17 cellular contexts compared by ENCODE assay signal in genomic region chr2:2744958-2745715, GRCh38.
A peak's percentile ranks its signal among the peaks of the same experiment; 100 is the strongest.
DNase-seq lines count a peak whose midpoint lies in the region; ATAC-seq and TF ChIP-seq lines count a peak whose summit lies in the region.
"Had no signal": no experiment of that assay in that cellular context is flagged by ENCODE, and none has a peak within 500 bp of the region (broad histone marks: within the 10 kb centered on the region; RNA-seq: fewer than 3 reads in every experiment).

No MANE protein-coding gene starts in this region.

- no peak overlapping the region for H3K4ac ChIP-seq in neuronal stem cell (ENCODE audit: low read length)

- H3K36me3 ChIP-seq in WERI-Rb-1 (no peaks in the 10 kb centered on the region), neuronal stem cell (replicated peaks in 1 of 2; ENCODE audit: control insufficient read depth in 2 of 2, insufficient read depth in 2 of 2, low read length in 2 of 2) (no peaks in the 10 kb centered on the region)

- no CpG with 5 or more reads among the region's 13 CpGs for WGBS in neuronal stem cell (ENCODE audit: extremely low coverage in 2 of 2, insufficient read length in 2 of 2, insufficient replicate concordance in 1 of 2), 2 donors

- H3K18ac ChIP-seq in neuronal stem cell (ENCODE audit: low read length): no peak overlapping the region

- H3K9me3 ChIP-seq in WERI-Rb-1 (ENCODE audit: severe bottlenecking) (no peaks in the 10 kb centered on the region), neuronal stem cell (replicated peaks in 1 of 2; ENCODE audit: control insufficient read depth in 2 of 2, insufficient read depth in 1 of 2, low read depth in 1 of 2, low read length in 2 of 2) (peaks cover 0 to under 1% of the 10 kb centered on the region in 2 donors)

- H2BK120ac ChIP-seq in neuronal stem cell (ENCODE audit: low read depth, low read length): no peak overlapping the region

- no peak overlapping the region for H3K4me2 ChIP-seq in neuronal stem cell (ENCODE audit: insufficient read depth, low read length, poor library complexity, severe bottlenecking)

- DNase-seq in NCI-H82 (lab: John Stamatoyannopoulos, UW) (peak; percentile 20), NCI-H82 treated with DMSO at 0.1 percent for 48 hours (lab: John Stamatoyannopoulos, UW; ENCODE audit: unreplicated experiment) (no peak), WERI-Rb-1 (peak; percentile 42), neuronal stem cell (ENCODE audit: low spot score) (no peak)
- DNase-seq: 8988T; C1 segment of cervical spinal cord; Calu3; CD4-positive, alpha-beta memory T cell; COR-L47; DMS53; DMS79 treated with DMSO at 0.1 percent for 48 hours; GOT3; H7; HCEC 1CT had no signal

- H3K4me3 ChIP-seq in WERI-Rb-1 (ENCODE audit: low read depth, low read length) (no peak overlapping the region), neuronal stem cell (ENCODE audit: low read length in 2 of 2) (no peak overlapping the region)

- H4K8ac ChIP-seq in neuronal stem cell (ENCODE audit: low read depth, low read length): no peak overlapping the region

- H3K27me3 ChIP-seq in WERI-Rb-1 (ENCODE audit: insufficient read depth, low read depth, severe bottlenecking): no peaks in the 10 kb centered on the region
- H3K27me3 ChIP-seq in neuronal stem cell (ENCODE audit: control insufficient read depth in 3 of 3, insufficient read depth in 3 of 3, low read depth in 1 of 3, low read length in 3 of 3): peaks cover 0 to 3% (median 0%) of the 10 kb centered on the region in 3 experiments

- H2AK5ac ChIP-seq in neuronal stem cell (ENCODE audit: low read depth, low read length): peak overlapping the region; percentile 37

- H3K4me1 ChIP-seq in neuronal stem cell (ENCODE audit: control insufficient read depth in 2 of 2, insufficient read depth in 1 of 2, low read depth in 1 of 2, low read length in 2 of 2): peaks cover 0 to 11% of the 10 kb centered on the region in 2 donors

- H2BK15ac ChIP-seq in neuronal stem cell (ENCODE audit: low read length): no peak overlapping the region

- TF ChIP-seq CTCF in WERI-Rb-1 (IDR thresholded peaks at IDR 0.05; ENCODE audit: low read depth, low read length): no peak

- H4K91ac ChIP-seq in neuronal stem cell (ENCODE audit: low read depth, low read length, poor library complexity): no peak overlapping the region

- no peak overlapping the region for H3K14ac ChIP-seq in neuronal stem cell (ENCODE audit: low read length)

- H2AFZ ChIP-seq in neuronal stem cell (ENCODE audit: low read length): no peak overlapping the region

- no peak overlapping the region for H3K9ac ChIP-seq in neuronal stem cell (ENCODE audit: low read depth, low read length, poor library complexity)

- H3K23ac ChIP-seq in neuronal stem cell (ENCODE audit: low read depth, low read length, poor library complexity): no peak overlapping the region

- no peak for ATAC-seq in GM21528 (IDR thresholded peaks at IDR 0.05; ENCODE audit: low FRiP score, unreplicated experiment)
- ATAC-seq in GM18868 (IDR thresholded peaks at IDR 0.05; ENCODE audit: unreplicated experiment): no peak
- no peak for ATAC-seq in GM21576 (IDR thresholded peaks at IDR 0.05; ENCODE audit: unreplicated experiment)

- H3K79me1 ChIP-seq in neuronal stem cell (ENCODE audit: low read depth, low read length): peaks cover 3% of the 10 kb centered on the region

- H2BK12ac ChIP-seq in neuronal stem cell (ENCODE audit: low read length): no peak overlapping the region

- H3K27ac ChIP-seq in WERI-Rb-1: no peak overlapping the region
- H3K27ac ChIP-seq in neuronal stem cell (replicated peaks; ENCODE audit: low read length): no peak overlapping the region

- peak overlapping the region; percentile 29 for H2BK5ac ChIP-seq in neuronal stem cell (ENCODE audit: low read length)

Comparison
In these comparisons a context has a peak if more than half of its experiments do, and no peak if none do; other contexts are left out.
1. DNase-seq: peak in NCI-H82 (single experiment) and WERI-Rb-1 (single experiment); none in NCI-H82 treated with DMSO at 0.1 percent for 48 hours (single experiment) and neuronal stem cell (single experiment).